1 cellular context compared by ENCODE assay signal in the genomic region with DNA sequence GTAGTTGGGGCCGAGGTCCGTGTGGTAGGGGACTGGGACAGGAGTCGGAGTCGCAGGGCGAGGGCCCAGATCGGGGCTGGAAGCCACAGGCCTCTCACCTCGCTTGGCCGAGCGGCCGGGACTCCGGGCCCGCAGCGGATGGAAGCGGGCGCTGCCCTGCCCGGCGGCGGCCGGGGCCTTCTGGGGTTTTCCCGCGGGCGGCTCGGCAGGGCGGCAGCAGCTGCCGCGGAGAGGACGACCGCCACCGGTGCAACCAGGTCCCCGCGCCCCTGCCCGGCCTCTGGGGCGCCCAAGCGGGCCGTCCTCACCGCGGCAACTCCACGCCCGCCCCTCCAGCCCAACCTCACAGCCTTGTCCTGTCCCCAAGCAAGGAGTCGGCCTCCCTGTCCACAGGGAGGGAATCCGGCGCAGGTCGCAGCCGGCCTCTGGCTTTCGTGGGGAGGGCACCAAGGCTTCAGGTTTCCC.
TF ChIP-seq lines count a peak whose summit lies in the region.

No MANE protein-coding gene starts in this region.

TF ChIP-seq in endothelial cell of umbilical vein, 7 proteins besides CTCF, POLR2A, EP300 and RAD21:
- no peak for TF ChIP-seq POLR2AphosphoS5 (IDR thresholded peaks at IDR 0.05; ENCODE audit: insufficient read depth, low read depth, low read length)
